18 cellular contexts compared by ENCODE assay signal in the genomic region with DNA sequence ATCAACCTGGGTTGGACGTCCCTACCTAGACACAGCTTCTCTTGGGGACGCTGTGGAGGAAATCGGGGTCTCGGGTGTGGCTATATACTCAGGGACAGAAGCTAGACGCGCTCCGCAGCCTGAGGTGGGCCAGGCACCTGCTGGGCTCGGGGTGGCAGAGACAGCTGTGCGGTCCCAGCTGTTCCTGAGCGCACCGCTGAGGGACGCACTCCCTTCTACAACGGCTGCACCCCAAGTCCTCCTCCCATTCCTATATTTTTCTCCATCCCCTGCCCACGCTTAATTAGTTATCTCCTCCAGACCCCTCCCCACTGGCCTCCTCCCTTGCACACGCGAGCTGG. TPM values are rescaled to one million over a fixed set of nuclear protein-coding genes. Genes with fewer than 3 reads are reported as not detected.
A peak's percentile ranks its signal among the peaks of the same experiment; 100 is the strongest.
DNase-seq lines count a peak whose midpoint lies in the region; ATAC-seq lines count a peak whose summit lies in the region.
"Had no signal": no experiment of that assay in that cellular context is flagged by ENCODE, and none has a peak within 500 bp of the region (broad histone marks: within the 10 kb centered on the region; RNA-seq: fewer than 3 reads in every experiment).

No MANE protein-coding gene starts in this region.

- no peak overlapping the region for H2BK120ac ChIP-seq in trophoblast cell (ENCODE audit: insufficient read depth, low read length, poor library complexity)

- H3K18ac ChIP-seq in trophoblast cell (ENCODE audit: low read length) = no peak overlapping the region

- H3K9me3 ChIP-seq in HUES48 (ENCODE audit: control insufficient read depth, insufficient read depth, low read length) (no peaks in the 10 kb centered on the region), adipocyte (ENCODE audit: control insufficient read depth, low read length) (no peaks in the 10 kb centered on the region), iPS-15b (ENCODE audit: control insufficient read depth, insufficient read depth, low read length) (no peaks in the 10 kb centered on the region), trophoblast cell (ENCODE audit: insufficient read depth, low read depth, low read length) (peaks cover 3% of the 10 kb centered on the region)
- H3K9me3 ChIP-seq: lower lobe of right lung had no signal

- H3K4me2 ChIP-seq in trophoblast cell (ENCODE audit: low read length) = peak overlapping the region; percentile 20
- H3K4me2 ChIP-seq: BLaER1 treated with 17β-estradiol and CSF1 and Interleukin-3, amounts not matched to agents 10 nM and 100 nM had no signal

- H2AK5ac ChIP-seq in trophoblast cell (ENCODE audit: low read length) = no peak overlapping the region

- H3K79me2 ChIP-seq in trophoblast cell (ENCODE audit: control insufficient read depth, insufficient read depth, low read length, poor library complexity) = no peaks in the 10 kb centered on the region

- H3K4me3 ChIP-seq in HUES48 (ENCODE audit: low read depth, low read length) (peak overlapping the region; percentile 64), adipocyte (ENCODE audit: low read length) (peak overlapping the region; percentile 73), iPS-15b (ENCODE audit: low read depth, low read length) (peak overlapping the region; percentile 67), trophoblast cell (ENCODE audit: low read depth, low read length) (no peak overlapping the region)
- H3K4me3 ChIP-seq: BLaER1 treated with 17β-estradiol and CSF1 and Interleukin-3, amounts not matched to agents 10 nM and 100 nM; lower lobe of right lung had no signal

- no peaks in the 10 kb centered on the region for H3K79me1 ChIP-seq in trophoblast cell (ENCODE audit: low read length)

- no peak overlapping the region for H4K12ac ChIP-seq in trophoblast cell (ENCODE audit: low read depth, low read length)

- H2AFZ ChIP-seq in trophoblast cell (ENCODE audit: insufficient read depth, low read length, poor library complexity) = no peak overlapping the region

- no peaks in the 10 kb centered on the region for H3K36me3 ChIP-seq in HUES48 (ENCODE audit: control insufficient read depth, insufficient read depth, low read length)
- no peaks in the 10 kb centered on the region for H3K36me3 ChIP-seq in adipocyte (ENCODE audit: control insufficient read depth, insufficient read depth, low read length, severe bottlenecking)
- H3K36me3 ChIP-seq in iPS-15b (ENCODE audit: control insufficient read depth, insufficient read depth, low read length) = no peaks in the 10 kb centered on the region
- H3K36me3 ChIP-seq in trophoblast cell (ENCODE audit: control insufficient read depth in 1 of 2, insufficient read depth in 2 of 2, low read length in 2 of 2) = no peaks in the 10 kb centered on the region
- H3K36me3 ChIP-seq: BLaER1 treated with 17β-estradiol and CSF1 and Interleukin-3, amounts not matched to agents 10 nM and 100 nM; lower lobe of right lung had no signal

- no CpG with 5 or more reads among the region's 16 CpGs for WGBS in trophoblast cell (ENCODE audit: extremely low coverage, insufficient coverage, insufficient read length)

- ATAC-seq in HG02938 (IDR thresholded peaks at IDR 0.05; ENCODE audit: unreplicated experiment) = no peak
- ATAC-seq: activated T-helper 17 cell treated with anti-CD3 and anti-CD28 coated beads, Interleukin-2, amount 50 U/mL, for 72 hours; Panc1 had no signal

- H3K23ac ChIP-seq in trophoblast cell (ENCODE audit: low read length) = no peak overlapping the region

- no peak for DNase-seq in adipocyte (ENCODE audit: low read depth)
- no peak for DNase-seq in trophoblast cell
- DNase-seq in activated CD4-positive, alpha-beta T cell treated with anti-CD3 and anti-CD28 coated beads, Interleukin-2, amount 50 U/mL, for 1 hour = no peak
- no peak for DNase-seq in central memory CD4-positive, alpha-beta T cell
- DNase-seq: activated CD8-positive, alpha-beta memory T cell treated with anti-CD3 and anti-CD28 coated beads for 24 hours; dermis blood vessel endothelial cell; DMS153; hypothalamus; Kasumi-1; lower lobe of right lung; stimulated activated CD4-positive, alpha-beta T cell treated with anti-CD3 and anti-CD28 coated beads, Interleukin-4, amount 100 ng/mL, for 4 hours had no signal

- H2BK12ac ChIP-seq in trophoblast cell (ENCODE audit: low read length) = no peak overlapping the region

- H4K91ac ChIP-seq in trophoblast cell (ENCODE audit: low read depth, low read length) = no peak overlapping the region

- H3K9ac ChIP-seq in HUES48 (ENCODE audit: low read depth, low read length) (no peak overlapping the region), adipocyte (ENCODE audit: low read length) (no peak overlapping the region), iPS-15b (ENCODE audit: low read depth, low read length) (no peak overlapping the region), trophoblast cell (ENCODE audit: low read length) (no peak overlapping the region)
- H3K9ac ChIP-seq: BLaER1 treated with 17β-estradiol and CSF1 and Interleukin-3, amounts not matched to agents 10 nM and 100 nM had no signal

- H3K4me1 ChIP-seq in HUES48 (ENCODE audit: control insufficient read depth, insufficient read depth, low read length) (peaks cover 9% of the 10 kb centered on the region; the same call in 1 of the 2 replicates), adipocyte (ENCODE audit: control insufficient read depth, insufficient read depth, low read length) (no peaks in the 10 kb centered on the region), iPS-15b (ENCODE audit: control insufficient read depth, insufficient read depth, low read length) (no peaks in the 10 kb centered on the region), trophoblast cell (ENCODE audit: control insufficient read depth in 1 of 2, insufficient read depth in 2 of 2, low read length in 2 of 2) (peaks cover 0 to 3% of the 10 kb centered on the region in 2 experiments)
- H3K4me1 ChIP-seq: BLaER1 treated with 17β-estradiol and CSF1 and Interleukin-3, amounts not matched to agents 10 nM and 100 nM; lower lobe of right lung had no signal

- no peak overlapping the region for H3K4ac ChIP-seq in trophoblast cell (ENCODE audit: low read depth, low read length)

- no peak overlapping the region for H3K14ac ChIP-seq in trophoblast cell (ENCODE audit: low read length)

- H4K8ac ChIP-seq in trophoblast cell (ENCODE audit: low read depth, low read length) = no peak overlapping the region

- H3K27ac ChIP-seq in HUES48 (ENCODE audit: low read depth, low read length) (no peak overlapping the region), trophoblast cell (ENCODE audit: low read depth, low read length) (no peak overlapping the region)
- H3K27ac ChIP-seq: BLaER1 treated with 17β-estradiol and CSF1 and Interleukin-3, amounts not matched to agents 10 nM and 100 nM; HL-60; lower lobe of right lung had no signal

- no peak overlapping the region for H2BK5ac ChIP-seq in trophoblast cell (ENCODE audit: low read depth, low read length, poor library complexity)

- H3K27me3 ChIP-seq in HUES48 (ENCODE audit: control insufficient read depth, insufficient read depth, low read length) = peaks cover 50% of the 10 kb centered on the region
- peaks cover 16% of the 10 kb centered on the region for H3K27me3 ChIP-seq in adipocyte (replicated peaks; ENCODE audit: control insufficient read depth, insufficient read depth, low read length)
- peaks cover 59% of the 10 kb centered on the region for H3K27me3 ChIP-seq in iPS-15b (ENCODE audit: control insufficient read depth, insufficient read depth, low read length)
- peaks cover 15% of the 10 kb centered on the region for H3K27me3 ChIP-seq in trophoblast cell (ENCODE audit: insufficient read depth, low read length)
- H3K27me3 ChIP-seq: BLaER1 treated with 17β-estradiol and CSF1 and Interleukin-3, amounts not matched to agents 10 nM and 100 nM had no signal

RNA-seq across cellular contexts. Expression of gene MTNR1B, which starts 0.2 kb away (rescaled TPM):
- polyA plus RNA-seq in trophoblast cell (2013) = 1.6 and 2.2 TPM in 2 replicates
